8 cellular contexts compared by ENCODE assay signal in genomic region chr15:84654689-84655453, GRCh38.
DNase-seq lines count a peak whose midpoint lies in the region; ATAC-seq lines count a peak whose summit lies in the region.

No MANE protein-coding gene starts in this region.

- peak overlapping the region; percentile 94 for H3K27ac ChIP-seq in caudate nucleus (ENCODE audit: low read depth, low read length)

- ATAC-seq in HG02943 (IDR thresholded peaks at IDR 0.05; ENCODE audit: low read depth, unreplicated experiment), result peak; percentile 34
- no peak for ATAC-seq in HG02588 (IDR thresholded peaks at IDR 0.05; ENCODE audit: unreplicated experiment)

- peak; percentile 47 for DNase-seq in DMS153 (lab: John Stamatoyannopoulos, UW)
- peak; percentile 52 for DNase-seq in NCI-H2227 treated with DMSO at 0.1 percent for 48 hours (lab: John Stamatoyannopoulos, UW)
- DNase-seq in activated CD4-positive, CD25-positive, alpha-beta regulatory T cell treated with anti-CD3 and anti-CD28 coated beads, Interleukin-2, amount 50 U/mL, for 16 hours (ENCODE audit: low read depth, low spot score), result peak; percentile 59
- peak; percentile 11 to 91 (median 74) for DNase-seq in caudate nucleus (lab: John Stamatoyannopoulos, UW)
- peak; percentile 77 for DNase-seq in iris pigment epithelial cell (ENCODE audit: low read depth)
- DNase-seq in stimulated activated CD4-positive, alpha-beta T cell treated with anti-CD3 and anti-CD28 coated beads, Interleukin-12 subunit alpha, Interleukin-12 subunit beta, amount 100 ng/mL, for 24 hours (ENCODE audit: low read depth in 2 of 2), result peak; percentile 54 to 60
